ENCODE assay signal across 12 cellular contexts in the genomic region with DNA sequence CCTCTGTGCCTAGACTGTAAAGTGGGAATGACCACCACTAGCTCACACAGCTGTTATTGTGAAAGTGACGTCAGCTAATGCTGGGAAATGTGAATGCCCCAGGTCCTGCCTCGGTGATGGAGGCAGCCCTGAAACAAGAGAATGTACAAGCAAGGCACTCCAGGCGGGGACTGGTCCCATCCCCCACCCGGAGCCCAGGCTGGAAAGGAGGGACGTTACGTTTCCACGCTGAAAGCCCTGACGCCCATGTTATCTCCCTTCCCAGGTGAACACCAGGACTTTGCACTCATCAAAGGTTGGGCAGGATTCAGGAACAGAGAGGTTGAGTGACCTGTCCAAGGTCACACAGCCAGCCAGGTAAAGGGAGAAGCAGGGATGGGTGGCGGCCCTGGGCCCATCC. TPM values are rescaled to one million over a fixed set of nuclear protein-coding genes. Genes with fewer than 3 reads are reported as not detected.
DNase-seq lines count a peak whose midpoint lies in the region; ATAC-seq and TF ChIP-seq lines count a peak whose summit lies in the region.
"Had no signal": no experiment of that assay in that cellular context is flagged by ENCODE, and none has a peak within 500 bp of the region (broad histone marks: within the 10 kb centered on the region; RNA-seq: fewer than 3 reads in every experiment).

No MANE protein-coding gene starts in this region.

- H3K4me1 ChIP-seq in iPS-18a (ENCODE audit: control insufficient read depth, low read depth, low read length) (peaks cover 23% of the 10 kb centered on the region), lower lobe of right lung (no peaks in the 10 kb centered on the region)
- H3K4me1 ChIP-seq: body of pancreas had no signal

- H3K27ac ChIP-seq in iPS-18a (ENCODE audit: low read length): no peak overlapping the region
- H3K27ac ChIP-seq in skin epidermis: no peak overlapping the region
- no peak overlapping the region for H3K27ac ChIP-seq in lower lobe of right lung
- H3K27ac ChIP-seq: body of pancreas had no signal

- H3K27me3 Mint-ChIP-seq in activated naive CD4-positive, alpha-beta T cell treated with anti-CD3 and anti-CD28 coated beads, Interleukin-2, amount 50 U/mL, for 24 hours: peaks cover 56% of the 10 kb centered on the region
- peaks cover 70% of the 10 kb centered on the region for H3K27me3 Mint-ChIP-seq in activated naive CD8-positive, alpha-beta T cell treated with anti-CD3 and anti-CD28 coated beads, Interleukin-2, amount 50 U/mL, for 24 hours

- no peak overlapping the region for H3K27ac Mint-ChIP-seq in activated naive CD4-positive, alpha-beta T cell treated with anti-CD3 and anti-CD28 coated beads, Interleukin-2, amount 50 U/mL, for 24 hours
- no peak overlapping the region for H3K27ac Mint-ChIP-seq in activated naive CD8-positive, alpha-beta T cell treated with anti-CD3 and anti-CD28 coated beads, Interleukin-2, amount 50 U/mL, for 24 hours
- H3K27ac Mint-ChIP-seq: activated CD4-positive, alpha-beta memory T cell treated with anti-CD3 and anti-CD28 coated beads for 36 hours had no signal

- DNase-seq in activated naive CD4-positive, alpha-beta T cell treated with Interleukin-2 at 50 U/mL for 16 hours: no peak
- DNase-seq in activated naive CD8-positive, alpha-beta T cell treated with anti-CD3 and anti-CD28 coated beads, Interleukin-2, amount 50 U/mL, for 24 hours: no peak
- no peak for DNase-seq in NOMO-1 (lab: John Stamatoyannopoulos, UW; ENCODE audit: unreplicated experiment in 2 of 2)
- no peak for DNase-seq in lower lobe of right lung
- no peak for DNase-seq in mucosa of gallbladder (ENCODE audit: low spot score)
- DNase-seq: activated CD4-positive, alpha-beta memory T cell treated with anti-CD3 and anti-CD28 coated beads for 36 hours; NCI-H1092 treated with DMSO at 0.1 percent for 48 hours; SHP77 had no signal

- H3K27me3 ChIP-seq in iPS-18a (ENCODE audit: control insufficient read depth, insufficient read depth, low read length) (no peaks in the 10 kb centered on the region), lower lobe of right lung (ENCODE audit: low read depth) (peaks cover 72% of the 10 kb centered on the region)

- no peak for TF ChIP-seq CTCF in lower lobe of right lung (IDR thresholded peaks at IDR 0.05)

- H3K36me3 ChIP-seq in iPS-18a (ENCODE audit: control insufficient read depth, low read depth, low read length) (no peaks in the 10 kb centered on the region), lower lobe of right lung (no peaks in the 10 kb centered on the region)

- peaks cover 3% of the 10 kb centered on the region for H3K4me1 Mint-ChIP-seq in activated naive CD4-positive, alpha-beta T cell treated with anti-CD3 and anti-CD28 coated beads, Interleukin-2, amount 50 U/mL, for 24 hours
- H3K4me1 Mint-ChIP-seq in activated naive CD8-positive, alpha-beta T cell treated with anti-CD3 and anti-CD28 coated beads, Interleukin-2, amount 50 U/mL, for 24 hours: peaks cover 6% of the 10 kb centered on the region

- intact Hi-C loops in lower lobe of right lung (cut with DNase I): no loop called here

- H3K9ac ChIP-seq in iPS-18a (ENCODE audit: low read length): no peak overlapping the region

- peak overlapping the region; percentile 47 for H3K4me3 Mint-ChIP-seq in activated naive CD4-positive, alpha-beta T cell treated with anti-CD3 and anti-CD28 coated beads, Interleukin-2, amount 50 U/mL, for 24 hours
- no peak overlapping the region for H3K4me3 Mint-ChIP-seq in activated naive CD8-positive, alpha-beta T cell treated with anti-CD3 and anti-CD28 coated beads, Interleukin-2, amount 50 U/mL, for 24 hours
- H3K4me3 Mint-ChIP-seq: activated CD4-positive, alpha-beta memory T cell treated with anti-CD3 and anti-CD28 coated beads for 36 hours had no signal

- H3K9me3 ChIP-seq in iPS-18a (ENCODE audit: control insufficient read depth, low read depth, low read length) (no peaks in the 10 kb centered on the region), lower lobe of right lung (no peaks in the 10 kb centered on the region)
- H3K9me3 ChIP-seq: body of pancreas had no signal

- peaks cover 10% of the 10 kb centered on the region for H3K9me3 Mint-ChIP-seq in activated naive CD4-positive, alpha-beta T cell treated with anti-CD3 and anti-CD28 coated beads, Interleukin-2, amount 50 U/mL, for 24 hours
- no peaks in the 10 kb centered on the region for H3K9me3 Mint-ChIP-seq in activated naive CD8-positive, alpha-beta T cell treated with anti-CD3 and anti-CD28 coated beads, Interleukin-2, amount 50 U/mL, for 24 hours

- peaks cover 3% of the 10 kb centered on the region for H3K36me3 Mint-ChIP-seq in activated naive CD4-positive, alpha-beta T cell treated with anti-CD3 and anti-CD28 coated beads, Interleukin-2, amount 50 U/mL, for 24 hours
- H3K36me3 Mint-ChIP-seq in activated naive CD8-positive, alpha-beta T cell treated with anti-CD3 and anti-CD28 coated beads, Interleukin-2, amount 50 U/mL, for 24 hours (ENCODE audit: low read depth): no peaks in the 10 kb centered on the region
- H3K36me3 Mint-ChIP-seq: activated CD4-positive, alpha-beta memory T cell treated with anti-CD3 and anti-CD28 coated beads for 36 hours had no signal

- H3K4me3 ChIP-seq in iPS-18a (ENCODE audit: low read length) (peak overlapping the region; percentile 57), skin epidermis (peak overlapping the region in 4 of 7 experiments; percentile 3 to 36 (median 26)), lower lobe of right lung (no peak overlapping the region)
- H3K4me3 ChIP-seq: body of pancreas had no signal

- peak; percentile 10 for ATAC-seq in activated naive CD8-positive, alpha-beta T cell treated with anti-CD3 and anti-CD28 coated beads, Interleukin-2, amount 50 U/mL, for 24 hours
- ATAC-seq in lower lobe of right lung: no peak
- ATAC-seq: body of pancreas had no signal

RNA-seq across cellular contexts. Expression of gene SULT4A1, which starts 0.8 kb away (rescaled TPM):
- total RNA-seq in lower lobe of right lung (not detected), mucosa of gallbladder (0.43 TPM)
- total RNA-seq: activated CD4-positive, alpha-beta memory T cell treated with anti-CD3 and anti-CD28 coated beads for 36 hours had no signal

RNA-seq across cellular contexts. Expression of gene PNPLA5, which starts 30.3 kb away (rescaled TPM):
- total RNA-seq in lower lobe of right lung (not detected), mucosa of gallbladder (not detected)
- total RNA-seq: activated CD4-positive, alpha-beta memory T cell treated with anti-CD3 and anti-CD28 coated beads for 36 hours; body of pancreas had no signal

RNA-seq across cellular contexts. Expression of gene EFCAB6, which starts 49.4 kb away (rescaled TPM):
- total RNA-seq in lower lobe of right lung (5.8 TPM), mucosa of gallbladder (4.1 TPM)
